ENCODE assay signal across 27 cellular contexts in the genomic region with DNA sequence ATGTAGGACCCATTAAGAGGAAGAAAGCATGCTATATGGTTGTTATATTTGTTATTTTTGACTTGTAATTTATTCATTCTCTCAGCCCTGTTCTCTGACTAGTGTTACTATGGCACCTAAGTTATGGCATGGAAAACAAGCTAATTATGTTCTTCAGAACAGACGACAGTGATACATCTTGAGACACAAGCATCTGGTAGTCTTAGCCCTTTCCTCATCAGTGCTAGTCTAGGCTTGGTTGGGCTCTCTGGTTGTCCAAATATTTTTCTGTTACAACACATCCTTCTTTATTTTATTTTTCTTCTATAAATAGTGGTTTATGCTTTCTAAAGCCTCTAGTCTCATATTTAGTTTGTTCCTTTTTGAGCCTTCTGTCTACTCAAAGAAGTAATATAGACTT.
"Had no signal": no experiment of that assay in that cellular context is flagged by ENCODE, and none has a peak within 500 bp of the region (broad histone marks: within the 10 kb centered on the region; RNA-seq: fewer than 3 reads in every experiment).

No MANE protein-coding gene starts in this region.

- DNase-seq: activated CD4-positive, alpha-beta T cell treated with anti-CD3 and anti-CD28 coated beads, Interleukin-2, amount 50 U/mL, for 4 hours; activated CD8-positive, alpha-beta memory T cell treated with anti-CD3 and anti-CD28 coated beads for 24 hours; activated CD8-positive, alpha-beta memory T cell treated with anti-CD3 and anti-CD28 coated beads, Interleukin-2, amount 50 U/mL, for 4 hours; activated T-cell treated with anti-CD3 and anti-CD28 coated beads, Interleukin-2, amount 50 U/mL, for 24 hours; adrenal gland; brain microvascular endothelial cell; central memory CD4-positive, alpha-beta T cell; dermis blood vessel endothelial cell; effector CD8-positive, alpha-beta T cell; erythroblast; head of caudate nucleus; hypothalamus; left ventricle myocardium superior; nucleus accumbens; right cardiac atrium; stimulated activated CD4-positive, alpha-beta T cell treated with anti-CD3 and anti-CD28 coated beads, Interleukin-1b, Interleukin-23, amount 100 ng/mL, for 48 hours; stimulated activated naive CD8-positive, alpha-beta T cell treated with anti-CD3 and anti-CD28 coated beads, Interleukin-15, amount 100 ng/mL, for 72 hours; T-helper 9 cell; tibial artery had no signal

- H3K4me3 ChIP-seq: adrenal gland, ascending aorta, gastroesophageal sphincter, skin epidermis, tibial artery had no signal

- H3K27ac ChIP-seq: adrenal gland, ascending aorta, brain microvascular endothelial cell, gastroesophageal sphincter, parathyroid adenoma, skin epidermis, tibial artery had no signal

- H3K79me2 ChIP-seq: parathyroid adenoma had no signal

- H3K4me1 ChIP-seq: adrenal gland, ascending aorta, gastroesophageal sphincter, parathyroid adenoma, tibial artery had no signal

- H3K27me3 ChIP-seq: adrenal gland, ascending aorta, brain microvascular endothelial cell, gastroesophageal sphincter, tibial artery had no signal

- ATAC-seq: activated naive CD4-positive, alpha-beta T cell treated with anti-CD3 and anti-CD28 coated beads, Interleukin-2, amount 50 U/mL, for 72 hours; activated T-helper 17 cell treated with anti-CD3 and anti-CD28 coated beads, Interleukin-2, amount 50 U/mL, for 72 hours; gastroesophageal sphincter; left ventricle myocardium superior; right cardiac atrium; stimulated activated effector memory CD8-positive, alpha-beta T cell treated with anti-CD3 and anti-CD28 coated beads, Interleukin-12 subunit alpha, Interleukin-12 subunit beta, amount 100 ng/mL, for 72 hours; stimulated activated naive CD8-positive, alpha-beta T cell treated with anti-CD3 and anti-CD28 coated beads, Interleukin-15, amount 100 ng/mL, for 72 hours; WTC11 had no signal

- H3K36me3 ChIP-seq: adrenal gland, ascending aorta, brain microvascular endothelial cell, gastroesophageal sphincter, tibial artery had no signal

- H3K9ac ChIP-seq: parathyroid adenoma had no signal
